ENCODE assay signal across 9 cellular contexts in the genomic region with DNA sequence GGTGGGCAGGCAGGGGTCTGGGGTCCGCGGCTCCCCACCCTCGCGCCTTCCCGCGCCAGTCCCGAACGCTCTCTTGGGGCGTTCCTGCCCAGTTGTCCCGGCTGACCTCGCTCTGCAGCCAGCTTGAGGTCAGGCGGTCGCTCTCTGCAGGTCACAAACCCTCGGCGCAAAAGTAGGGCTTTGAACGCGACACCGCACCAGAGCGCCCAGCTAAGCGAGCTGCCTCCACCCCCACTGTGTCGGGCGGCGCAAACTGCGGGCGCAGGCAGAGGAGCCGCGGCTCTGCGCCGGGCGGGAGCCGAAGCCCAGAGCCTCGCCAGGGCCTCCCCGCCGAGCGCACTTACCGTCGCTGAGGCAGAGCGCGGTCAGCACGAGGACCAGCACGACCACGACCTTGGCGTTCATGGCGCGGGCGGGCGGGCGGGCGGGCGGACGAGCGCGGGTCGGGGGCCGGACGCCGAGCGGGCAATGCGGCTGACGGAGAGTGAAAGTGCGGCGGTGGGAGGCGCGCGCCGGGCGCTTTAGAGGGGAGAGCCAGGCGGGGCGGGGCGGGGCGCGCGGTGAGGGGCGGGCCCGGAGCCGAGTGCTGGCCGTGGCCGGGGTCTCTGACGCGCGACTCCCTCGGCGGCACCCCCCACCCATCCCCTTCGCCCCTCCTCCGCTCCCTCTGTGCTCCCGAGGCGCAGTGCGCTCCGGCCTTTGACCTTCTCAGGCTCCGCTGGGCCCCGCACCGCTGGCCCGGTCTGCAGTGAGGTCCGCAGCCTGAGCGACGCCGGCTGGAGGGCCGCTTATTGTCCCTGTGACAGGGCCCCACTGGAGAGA. TPM values are rescaled to one million over a fixed set of nuclear protein-coding genes. Genes with fewer than 3 reads are reported as not detected.
A peak's percentile ranks its signal among the peaks of the same experiment; 100 is the strongest.
DNase-seq lines count a peak whose midpoint lies in the region; ATAC-seq and TF ChIP-seq lines count a peak whose summit lies in the region.
"Had no signal": no experiment of that assay in that cellular context is flagged by ENCODE, and none has a peak within 500 bp of the region (broad histone marks: within the 10 kb centered on the region; RNA-seq: fewer than 3 reads in every experiment).

CXCL12 (minus strand) TSS at position 497 of the 822 bp plus-strand sequence; CDS start at position 405, 92 bp downstream.

- peak within 1 kb of the TSS; percentile 63 to 74 for H3K27ac ChIP-seq in right atrium auricular region
- peak within 1 kb of the TSS; percentile 60 to 87 (median 82) for H3K27ac ChIP-seq in gastrocnemius medialis

- H3K36me3 ChIP-seq in right atrium auricular region (no peaks in the 10 kb centered on the region), gastrocnemius medialis (no peaks in the 10 kb centered on the region)

- DNase-seq in GM10266 (ENCODE audit: extremely low spot score) (peak; percentile 37), right atrium auricular region (ENCODE audit: low spot score) (peak; percentile 57), gastrocnemius medialis (peak in 1 of 2 donors; percentile 41), NCI-H2029 treated with DMSO at 0.1 percent for 48 hours (lab: John Stamatoyannopoulos, UW) (no peak), NCI-H128 (lab: John Stamatoyannopoulos, UW; ENCODE audit: unreplicated experiment) (no peak), GM19238 (ENCODE audit: insufficient read length, low spot score) (no peak)
- DNase-seq in activated T-cell treated with anti-CD3 and anti-CD28 coated beads, Interleukin-2, amount 50 U/mL, for 48 hours = peak; percentile 24 to 28

- intact Hi-C loops in gastrocnemius medialis (cut with DNase I; ENCODE audit: low total_unique reads) = loop anchor here (10.0 kb wide), 1 partner anchor 570 kb away; no protein-coding TSS in a partner anchor

- H3K9me3 ChIP-seq in right atrium auricular region (no peaks in the 10 kb centered on the region), gastrocnemius medialis (no peaks in the 10 kb centered on the region)

- no peak for TF ChIP-seq POLR2A in gastrocnemius medialis (IDR thresholded peaks at IDR 0.05)

- H3K27me3 ChIP-seq in right atrium auricular region (no peaks in the 10 kb centered on the region), gastrocnemius medialis (no peaks in the 10 kb centered on the region)

- H3K4me3 ChIP-seq in right atrium auricular region (peak within 1 kb of the TSS; percentile 51 to 77), gastrocnemius medialis (peak within 1 kb of the TSS; percentile 65 to 87 (median 74))
- H3K4me3 ChIP-seq: K562 had no signal

- ATAC-seq in gastrocnemius medialis (peak; percentile 16 to 34), HG03521 (IDR thresholded peaks at IDR 0.05; ENCODE audit: unreplicated experiment) (no peak)
- ATAC-seq: K562 had no signal

- TF ChIP-seq CTCF in GM10266 (IDR thresholded peaks at IDR 0.05; ENCODE audit: control insufficient read depth, insufficient read depth, low read depth, missing control alignments) = no peak
- TF ChIP-seq CTCF in right atrium auricular region (IDR thresholded peaks at IDR 0.05) = no peak
- no peak for TF ChIP-seq CTCF in gastrocnemius medialis (IDR thresholded peaks at IDR 0.05 in 4 of 5, conservative IDR thresholded peaks at IDR 0.05 in 1 of 5)

- H3K4me1 ChIP-seq in right atrium auricular region (peaks cover 0 to 44% of the 10 kb centered on the region in 2 donors), gastrocnemius medialis (peaks cover 37 to 44% of the 10 kb centered on the region in 2 donors)

- in situ Hi-C loops in gastrocnemius medialis (cut with MboI; ENCODE audit: low sequenced_read_pairs in 4 of 4) = loop anchor here (5.0 to 25.0 kb wide), 6 partner anchors 78 to 713 kb away; no protein-coding TSS in a partner anchor

RNA-seq across cellular contexts. Expression of gene CXCL12, which starts in this region (rescaled TPM):
- 10 to 100 TPM; 53.8 to 64.0 TPM for total RNA-seq in right atrium auricular region
- total RNA-seq in gastrocnemius medialis = 10 to 100 TPM in 3 of 4 donors, 1 to 10 TPM in 1; 8.6 to 22.0 (median 18.0) TPM

Comparison
In these comparisons a context has a peak if more than half of its experiments do, and no peak if none do; other contexts are left out.
1. DNase-seq: peak in GM10266 (single experiment), activated T-cell treated with anti-CD3 and anti-CD28 coated beads, Interleukin-2, amount 50 U/mL, for 48 hours (2 of 2) and right atrium auricular region (single experiment); none in NCI-H2029 treated with DMSO at 0.1 percent for 48 hours (single experiment), NCI-H128 (single experiment) and GM19238 (single experiment).